Comparison of ENCODE assay signal across 1 cellular context in genomic region chr13:23903906-23904280, GRCh38.
TF ChIP-seq lines count a peak whose summit lies in the region.

No MANE protein-coding gene starts in this region.

TF ChIP-seq in endothelial cell of umbilical vein, 7 proteins besides CTCF, POLR2A, EP300 and RAD21:
- no peak for TF ChIP-seq MYC (IDR thresholded peaks at IDR 0.05; ENCODE audit: low read depth, low read length)
- TF ChIP-seq MAX (IDR thresholded peaks at IDR 0.05; ENCODE audit: insufficient read depth, insufficient read length) = no peak
- no peak for TF ChIP-seq JUN (IDR thresholded peaks at IDR 0.05; ENCODE audit: borderline replicate concordance, insufficient read depth, insufficient read length, low read depth)
- TF ChIP-seq EZH2 (IDR thresholded peaks at IDR 0.05; ENCODE audit: borderline replicate concordance, low read depth, low read length, severe bottlenecking) = no peak
- TF ChIP-seq POLR2AphosphoS5 (IDR thresholded peaks at IDR 0.05; ENCODE audit: insufficient read depth, low read depth, low read length) = no peak
- no peak for TF ChIP-seq GATA2 (IDR thresholded peaks at IDR 0.05; ENCODE audit: insufficient read depth, insufficient read length, low read depth, low read length)
TF ChIP-seq in endothelial cell of umbilical vein: peak in this region for 0.
